Comparison of ENCODE assay signal across 12 cellular contexts in the genomic region with DNA sequence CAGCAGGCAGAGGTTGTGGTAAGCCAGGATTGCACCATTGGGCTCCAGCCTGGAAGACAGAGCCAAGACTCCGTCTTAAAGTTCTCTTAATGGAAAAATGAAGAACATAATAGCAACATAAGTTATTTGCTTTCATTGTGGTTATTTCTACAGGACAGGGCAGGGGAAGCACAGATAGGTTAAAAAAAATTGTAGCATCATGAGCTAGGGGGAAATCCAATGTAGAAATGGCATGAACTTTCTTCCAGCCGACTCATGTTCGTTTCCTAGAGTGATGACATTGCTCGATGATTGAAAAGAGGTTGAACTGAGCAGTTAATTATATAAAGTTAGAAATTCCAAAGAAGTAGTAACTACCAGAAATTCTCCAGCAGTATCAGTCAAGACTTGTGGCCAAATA. TPM values are rescaled to one million over a fixed set of nuclear protein-coding genes. Genes with fewer than 3 reads are reported as not detected.
DNase-seq lines count a peak whose midpoint lies in the region; ATAC-seq and TF ChIP-seq lines count a peak whose summit lies in the region.
"Had no signal": no experiment of that assay in that cellular context is flagged by ENCODE, and none has a peak within 500 bp of the region (broad histone marks: within the 10 kb centered on the region; RNA-seq: fewer than 3 reads in every experiment).

No MANE protein-coding gene starts in this region.

- CTCF ChIA-PET in WTC11 (lab: Charles Lee), result interaction anchor here (1.2 to 1.6 kb wide), 2 partner anchors 36 to 223 kb away, joined by 3 to 5 read pairs; no protein-coding TSS in a partner anchor

- no peak overlapping the region for H3K4me3 Mint-ChIP-seq in activated T-cell treated with anti-CD3 and anti-CD28 coated beads, Interleukin-2, amount 50 U/mL, for 24 hours
- H3K4me3 Mint-ChIP-seq in WTC11 (peak overlapping the region; percentile 18; the same call in 1 of the 2 replicates), osteocyte (ENCODE audit: unreplicated experiment) (no peak overlapping the region)
- peak overlapping the region; percentile 44 to 53 for H3K4me3 Mint-ChIP-seq in stimulated activated naive B cell treated with anti-CD40 and anti-IgM and Interleukin-4, amounts not matched to agents 10 μg/mL and 1 μg/mL and 100 μg/mL, for 72 hours

- TF ChIP-seq CTCF in WTC11 (IDR thresholded peaks at IDR 0.05) (no peak), fibroblast of pulmonary artery (IDR thresholded peaks at IDR 0.05; ENCODE audit: low read length, missing control alignments) (no peak), osteocyte (IDR thresholded peaks at IDR 0.05) (no peak)

- H3K27ac Mint-ChIP-seq in activated T-cell treated with anti-CD3 and anti-CD28 coated beads, Interleukin-2, amount 50 U/mL, for 24 hours, result peak overlapping the region; percentile 53
- H3K27ac Mint-ChIP-seq in WTC11 (peak overlapping the region; percentile 8), osteocyte (ENCODE audit: unreplicated experiment) (no peak overlapping the region)
- H3K27ac Mint-ChIP-seq in stimulated activated naive B cell treated with anti-CD40 and anti-IgM and Interleukin-4, amounts not matched to agents 10 μg/mL and 1 μg/mL and 100 μg/mL, for 72 hours, result peak overlapping the region; percentile 84

- H3K4me3 ChIP-seq in fibroblast of pulmonary artery (replicated peaks; ENCODE audit: low read depth, low read length), result no peak overlapping the region
- H3K4me3 ChIP-seq: vagina had no signal

- POLR2A ChIA-PET in WTC11 (lab: Charles Lee), result no interaction called here

- no peak for DNase-seq in activated T-cell treated with anti-CD3 and anti-CD28 coated beads, Interleukin-2, amount 50 U/mL, for 24 hours
- DNase-seq in activated T-cell treated with anti-CD3 and anti-CD28 coated beads, Interleukin-2, amount 50 U/mL, for 48 hours, result no peak
- DNase-seq in WTC11 (ENCODE audit: low spot score), result no peak
- peak; percentile 24 for DNase-seq in fibroblast of pulmonary artery (ENCODE audit: low read depth)
- no peak for DNase-seq in stimulated activated naive B cell treated with anti-CD40 and anti-IgM and Interleukin-4, amounts not matched to agents 10 μg/mL and 1 μg/mL and 100 μg/mL, for 72 hours
- no peak for DNase-seq in amniotic stem cell (lab: John Stamatoyannopoulos, UW)
- no peak for DNase-seq in osteocyte (ENCODE audit: extremely low spot score, unreplicated experiment)
- DNase-seq in NAMALWA (ENCODE audit: low spot score), result no peak
- DNase-seq: activated CD4-positive, alpha-beta T cell treated with anti-CD3 and anti-CD28 coated beads, Interleukin-2, amount 50 U/mL, for 4 hours; NCI-H2081; stimulated activated CD4-positive, alpha-beta T cell treated with anti-CD3 and anti-CD28 coated beads, Interleukin-2, amount 100 ng/mL, for 24 hours had no signal

- H3K36me3 Mint-ChIP-seq in activated T-cell treated with anti-CD3 and anti-CD28 coated beads, Interleukin-2, amount 50 U/mL, for 24 hours (ENCODE audit: low read depth), result peaks cover 74% of the 10 kb centered on the region
- H3K36me3 Mint-ChIP-seq in WTC11, result peaks cover 26% of the 10 kb centered on the region
- H3K36me3 Mint-ChIP-seq in stimulated activated naive B cell treated with anti-CD40 and anti-IgM and Interleukin-4, amounts not matched to agents 10 μg/mL and 1 μg/mL and 100 μg/mL, for 72 hours, result peaks cover 26 to 43% of the 10 kb centered on the region in 2 donors
- H3K36me3 Mint-ChIP-seq in osteocyte (ENCODE audit: unreplicated experiment), result peaks cover 8% of the 10 kb centered on the region

- ATAC-seq in WTC11, result no peak
- peak; percentile 77 to 83 for ATAC-seq in stimulated activated naive B cell treated with anti-CD40 and anti-IgM and Interleukin-4, amounts not matched to agents 10 μg/mL and 1 μg/mL and 100 μg/mL, for 72 hours (replicated peaks)

- no peaks in the 10 kb centered on the region for H3K9me3 Mint-ChIP-seq in activated T-cell treated with anti-CD3 and anti-CD28 coated beads, Interleukin-2, amount 50 U/mL, for 24 hours
- H3K9me3 Mint-ChIP-seq in WTC11 (no peaks in the 10 kb centered on the region), osteocyte (ENCODE audit: unreplicated experiment) (no peaks in the 10 kb centered on the region)
- H3K9me3 Mint-ChIP-seq in stimulated activated naive B cell treated with anti-CD40 and anti-IgM and Interleukin-4, amounts not matched to agents 10 μg/mL and 1 μg/mL and 100 μg/mL, for 72 hours, result no peaks in the 10 kb centered on the region

- no peaks in the 10 kb centered on the region for H3K27me3 Mint-ChIP-seq in activated T-cell treated with anti-CD3 and anti-CD28 coated beads, Interleukin-2, amount 50 U/mL, for 24 hours
- H3K27me3 Mint-ChIP-seq in WTC11 (ENCODE audit: low read depth), result no peaks in the 10 kb centered on the region
- H3K27me3 Mint-ChIP-seq in stimulated activated naive B cell treated with anti-CD40 and anti-IgM and Interleukin-4, amounts not matched to agents 10 μg/mL and 1 μg/mL and 100 μg/mL, for 72 hours, result no peaks in the 10 kb centered on the region
- no peaks in the 10 kb centered on the region for H3K27me3 Mint-ChIP-seq in osteocyte (ENCODE audit: unreplicated experiment)

- H3K4me1 Mint-ChIP-seq in activated T-cell treated with anti-CD3 and anti-CD28 coated beads, Interleukin-2, amount 50 U/mL, for 24 hours (ENCODE audit: low read depth), result peaks cover 80% of the 10 kb centered on the region
- H3K4me1 Mint-ChIP-seq in WTC11 (peaks cover 65% of the 10 kb centered on the region), osteocyte (ENCODE audit: unreplicated experiment) (peaks cover 77% of the 10 kb centered on the region)
- H3K4me1 Mint-ChIP-seq in stimulated activated naive B cell treated with anti-CD40 and anti-IgM and Interleukin-4, amounts not matched to agents 10 μg/mL and 1 μg/mL and 100 μg/mL, for 72 hours, result peaks cover 48 to 75% of the 10 kb centered on the region in 2 donors

TF ChIP-seq in WTC11, 78 proteins besides CTCF, POLR2A, EP300 and RAD21:
- TF ChIP-seq NFATC4 (CRISPR knock-in tag; IDR thresholded peaks at IDR 0.05), result no peak
- no peak for TF ChIP-seq NFYB (CRISPR knock-in tag; conservative IDR thresholded peaks at IDR 0.05; ENCODE audit: low read depth)
- TF ChIP-seq MYBL2 (CRISPR knock-in tag; IDR thresholded peaks at IDR 0.05), result no peak
- TF ChIP-seq, protein P1, sequence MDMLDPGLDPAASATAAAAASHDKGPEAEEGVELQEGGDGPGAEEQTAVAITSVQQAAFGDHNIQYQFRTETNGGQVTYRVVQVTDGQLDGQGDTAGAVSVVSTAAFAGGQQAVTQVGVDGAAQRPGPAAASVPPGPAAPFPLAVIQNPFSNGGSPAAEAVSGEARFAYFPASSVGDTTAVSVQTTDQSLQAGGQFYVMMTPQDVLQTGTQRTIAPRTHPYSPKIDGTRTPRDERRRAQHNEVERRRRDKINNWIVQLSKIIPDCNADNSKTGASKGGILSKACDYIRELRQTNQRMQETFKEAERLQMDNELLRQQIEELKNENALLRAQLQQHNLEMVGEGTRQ (CRISPR knock-in tag; IDR thresholded peaks at IDR 0.05), result no peak
- no peak for TF ChIP-seq ZNF396 (CRISPR knock-in tag; IDR thresholded peaks at IDR 0.05; ENCODE audit: borderline replicate concordance)
- no peak for TF ChIP-seq RORB (CRISPR knock-in tag; IDR thresholded peaks at IDR 0.05)
- no peak for TF ChIP-seq ZNF281 (CRISPR knock-in tag; IDR thresholded peaks at IDR 0.05)
- TF ChIP-seq ELF4 (CRISPR knock-in tag; IDR thresholded peaks at IDR 0.05; ENCODE audit: low read depth), result no peak
- no peak for TF ChIP-seq TEAD4 (CRISPR knock-in tag; IDR thresholded peaks at IDR 0.05)
- TF ChIP-seq MLX (CRISPR knock-in tag; IDR thresholded peaks at IDR 0.05), result no peak
- TF ChIP-seq NR1H2 (CRISPR knock-in tag; IDR thresholded peaks at IDR 0.05), result no peak
- no peak for TF ChIP-seq ESRRA (CRISPR knock-in tag; IDR thresholded peaks at IDR 0.05; ENCODE audit: borderline replicate concordance)
- TF ChIP-seq ATF1 (CRISPR knock-in tag; IDR thresholded peaks at IDR 0.05), result no peak
- TF ChIP-seq ZNF416 (CRISPR knock-in tag; IDR thresholded peaks at IDR 0.05), result no peak
- no peak for TF ChIP-seq CREB1 (CRISPR knock-in tag; IDR thresholded peaks at IDR 0.05)
- no peak for TF ChIP-seq GRHL2 (CRISPR knock-in tag; IDR thresholded peaks at IDR 0.05; ENCODE audit: insufficient replicate concordance, severe bottlenecking)
- TF ChIP-seq TP53 (CRISPR knock-in tag; IDR thresholded peaks at IDR 0.05), result no peak
- TF ChIP-seq, protein P2, sequence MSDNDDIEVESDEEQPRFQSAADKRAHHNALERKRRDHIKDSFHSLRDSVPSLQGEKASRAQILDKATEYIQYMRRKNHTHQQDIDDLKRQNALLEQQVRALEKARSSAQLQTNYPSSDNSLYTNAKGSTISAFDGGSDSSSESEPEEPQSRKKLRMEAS (CRISPR knock-in tag; IDR thresholded peaks at IDR 0.05), result no peak

RNA-seq across cellular contexts. Expression of gene RAC1, which starts 8.5 kb away (rescaled TPM):
- total RNA-seq in WTC11 (2021) (260 to 281 TPM (median 260 TPM) in 3 replicates), osteocyte (267 and 270 TPM in 2 replicates)

RNA-seq across cellular contexts. Expression of gene FAM220A, which starts 34.0 kb away (rescaled TPM):
- total RNA-seq in WTC11 (2021) (20.0 to 22.5 TPM (median 21.6 TPM) in 3 replicates), osteocyte (23.0 and 27.7 TPM in 2 replicates)

Comparison
In these comparisons a context has a peak if more than half of its experiments do, and no peak if none do; other contexts are left out.
1. H3K4me3 Mint-ChIP-seq: peak in WTC11 (single experiment) and stimulated activated naive B cell treated with anti-CD40 and anti-IgM and Interleukin-4, amounts not matched to agents 10 μg/mL and 1 μg/mL and 100 μg/mL, for 72 hours (2 of 2); none in activated T-cell treated with anti-CD3 and anti-CD28 coated beads, Interleukin-2, amount 50 U/mL, for 24 hours (single experiment) and osteocyte (single experiment).